In genomic region chr20:58892126-58892931, GRCh38 we compare ENCODE assay signal across 7 cellular contexts. TPM values are rescaled to one million over a fixed set of nuclear protein-coding genes. Genes with fewer than 3 reads are reported as not detected.
DNase-seq lines count a peak whose midpoint lies in the region; ATAC-seq and TF ChIP-seq lines count a peak whose summit lies in the region.

No MANE protein-coding gene starts in this region.

- H3K27ac ChIP-seq in left ventricle myocardium inferior (replicated peaks) (peak overlapping the region; percentile 98), prostate gland (peak overlapping the region; percentile 98 to 100), aorta (ENCODE audit: low read depth in 1 of 2, low read length in 2 of 2) (peak overlapping the region; percentile 90 to 100)

- DNase-seq in GM13977 (ENCODE audit: low spot score) (peak; percentile 86), MG63 (peak; percentile 90), T follicular helper cell (ENCODE audit: low read depth) (peak; percentile 60), adipocyte (ENCODE audit: low read depth) (peak; percentile 87), left ventricle myocardium inferior (peak; percentile 82), prostate gland (ENCODE audit: low spot score) (peak; percentile 71), aorta (peak; percentile 88 to 92)

- ATAC-seq in aorta (ENCODE audit: low FRiP score), result peak; percentile 58

- no peaks in the 10 kb centered on the region for H3K27me3 ChIP-seq in MG63
- H3K27me3 ChIP-seq in adipocyte (replicated peaks; ENCODE audit: control insufficient read depth, insufficient read depth, low read length), result no peaks in the 10 kb centered on the region
- no peaks in the 10 kb centered on the region for H3K27me3 ChIP-seq in left ventricle myocardium inferior (ENCODE audit: low read depth)
- H3K27me3 ChIP-seq in prostate gland (replicated peaks; ENCODE audit: insufficient read depth), result no peaks in the 10 kb centered on the region
- peaks cover 0 to 1% of the 10 kb centered on the region in 2 donors for H3K27me3 ChIP-seq in aorta (ENCODE audit: control insufficient read depth in 1 of 2, insufficient read depth in 2 of 2, low read length in 1 of 2)

- TF ChIP-seq POLR2A in prostate gland (IDR thresholded peaks at IDR 0.05), result no peak

- H3K4me3 ChIP-seq in MG63, result peak overlapping the region; percentile 90
- H3K4me3 ChIP-seq in adipocyte (ENCODE audit: low read length), result peak overlapping the region; percentile 87
- H3K4me3 ChIP-seq in left ventricle myocardium inferior, result peak overlapping the region; percentile 91
- peak overlapping the region; percentile 69 to 81 for H3K4me3 ChIP-seq in prostate gland
- H3K4me3 ChIP-seq in aorta (ENCODE audit: low read length in 2 of 2), result peak overlapping the region; percentile 85 to 95

- H3K4me1 ChIP-seq in adipocyte (ENCODE audit: control insufficient read depth, insufficient read depth, low read length), result peaks cover 44% of the 10 kb centered on the region
- peaks cover 64% of the 10 kb centered on the region for H3K4me1 ChIP-seq in left ventricle myocardium inferior
- H3K4me1 ChIP-seq in prostate gland (replicated peaks), result peaks cover 15% of the 10 kb centered on the region
- H3K4me1 ChIP-seq in aorta (ENCODE audit: control insufficient read depth in 1 of 2, insufficient read depth in 2 of 2, low read length in 2 of 2), result peaks cover 0 to 6% of the 10 kb centered on the region in 2 donors

- intact Hi-C loops in left ventricle myocardium inferior (cut with micrococcal nuclease), result no loop called here
- intact Hi-C loops in prostate gland (cut with DNase I), result loop anchor here (5.0 kb wide), 1 partner anchor 140 kb away; the partner anchor contains the start of gene ATP5F1E
- intact Hi-C loops in aorta (cut with DNase I), result loop anchor here (2.0 to 5.0 kb wide), 4 partner anchors 14 to 150 kb away; partner anchors contain the start of genes ATP5F1E (in 1 of the 2), NELFCD (in 1 of the 2) and PRELID3B (in 1 of the 2)

- H3K9me3 ChIP-seq in MG63 (no peaks in the 10 kb centered on the region), adipocyte (ENCODE audit: control insufficient read depth, low read length) (no peaks in the 10 kb centered on the region), left ventricle myocardium inferior (replicated peaks) (no peaks in the 10 kb centered on the region), prostate gland (no peaks in the 10 kb centered on the region), aorta (ENCODE audit: control insufficient read depth, low read length) (no peaks in the 10 kb centered on the region)

- in situ Hi-C loops in GM13977 (cut with MboI; ENCODE audit: low pct_unique_long_range_greater_than_20kb, low sequenced_read_pairs, unreplicated experiment), result loop anchor here (10.0 kb wide), 1 partner anchor 92 kb away; the partner anchor contains the start of gene NELFCD

- H3K9ac ChIP-seq in adipocyte (ENCODE audit: low read length), result peak overlapping the region; percentile 94

- under 1% methylated on average over 50 of the region's 50 CpGs for WGBS in prostate gland
- WGBS in aorta, 2 donors, result 0 to 1% methylated on average over 31 to 50 of the region's 50 CpGs

- H3K36me3 ChIP-seq in MG63, result peaks cover 23% of the 10 kb centered on the region
- H3K36me3 ChIP-seq in adipocyte (ENCODE audit: control insufficient read depth, insufficient read depth, low read length, severe bottlenecking), result peaks cover 9% of the 10 kb centered on the region
- H3K36me3 ChIP-seq in left ventricle myocardium inferior, result no peaks in the 10 kb centered on the region
- H3K36me3 ChIP-seq in prostate gland, result no peaks in the 10 kb centered on the region
- H3K36me3 ChIP-seq in aorta (ENCODE audit: control insufficient read depth in 1 of 2, insufficient read depth in 2 of 2, low read length in 1 of 2), result no peaks in the 10 kb centered on the region

- TF ChIP-seq CTCF in GM13977 (IDR thresholded peaks at IDR 0.05; ENCODE audit: extremely low read depth, insufficient read depth, missing control alignments) (peak; percentile 15), left ventricle myocardium inferior (IDR thresholded peaks at IDR 0.05; ENCODE audit: borderline replicate concordance) (no peak), prostate gland (IDR thresholded peaks at IDR 0.05) (no peak)

RNA-seq across cellular contexts. Expression of gene GNAS, which starts 39.8 kb away (rescaled TPM):
- 494 and 560 TPM in 2 replicates for total RNA-seq in MG63 (2014; rRNA removed; shearing (Covaris generic); ENCODE audit: low replicate concordance)
- 1,444 TPM for total RNA-seq in left ventricle myocardium inferior
- total RNA-seq in prostate gland, result 100 to 1,000 TPM; 644 to 900 TPM
- total RNA-seq in aorta, result 100 to 1,000 TPM; 838 to 881 TPM
- 1,000 to 10,000 TPM in 1 of 2 donors, 100 to 1,000 TPM in 1; 934 to 1,060 TPM for polyA plus RNA-seq in aorta

RNA-seq across cellular contexts. Expression of gene GNAS-AS1, which starts 41.6 kb away (rescaled TPM):
- total RNA-seq in MG63 (2014; rRNA removed; shearing (Covaris generic); ENCODE audit: low replicate concordance), result 1.1 and 1.7 TPM in 2 replicates
- total RNA-seq in left ventricle myocardium inferior (0.25 TPM), prostate gland (1 to 10 TPM in 1 of 2 donors, under 1 TPM in 1; 0.50 to 1.8 TPM), aorta (1 to 10 TPM; 1.2 to 1.7 TPM)
- polyA plus RNA-seq in aorta, result 1 to 10 TPM in 1 of 2 donors, not detected in 1; 1.0 TPM

Comparison
In these comparisons a context has a peak if more than half of its experiments do, and no peak if none do; other contexts are left out.
1. Peak in every context shown above with its lines: DNase-seq, ATAC-seq, H3K4me3 ChIP-seq and H3K27ac ChIP-seq.